Comparison of ENCODE assay signal across 11 cellular contexts in the genomic region with DNA sequence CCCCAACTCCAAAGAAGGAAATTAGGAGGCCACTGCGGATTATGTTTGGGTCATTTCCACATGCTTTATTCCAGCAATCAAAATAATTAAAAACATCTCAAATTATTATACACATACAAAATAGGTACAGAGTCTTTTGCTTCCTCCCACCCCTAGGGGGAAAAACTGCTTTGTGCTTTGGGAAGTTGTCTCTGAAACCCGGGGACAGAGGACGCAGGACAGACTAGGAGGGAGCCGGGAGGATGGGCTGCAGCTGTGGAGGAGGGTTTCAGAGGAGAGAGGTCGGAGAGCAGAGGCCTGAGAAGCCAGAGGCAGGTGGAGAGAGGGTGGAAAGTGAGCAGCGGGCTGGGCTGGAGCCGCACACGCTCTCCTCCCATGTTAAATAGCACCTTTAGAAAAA. TPM values are rescaled to one million over a fixed set of nuclear protein-coding genes. Genes with fewer than 3 reads are reported as not detected.
DNase-seq lines count a peak whose midpoint lies in the region; ATAC-seq and TF ChIP-seq lines count a peak whose summit lies in the region.
"Had no signal": no experiment of that assay in that cellular context is flagged by ENCODE, and none has a peak within 500 bp of the region (broad histone marks: within the 10 kb centered on the region; RNA-seq: fewer than 3 reads in every experiment).

No MANE protein-coding gene starts in this region.

- TF ChIP-seq EP300 in esophagus muscularis mucosa (IDR thresholded peaks at IDR 0.05), result no peak

- peak; percentile 71 for DNase-seq in GM23248
- DNase-seq in esophagus muscularis mucosa (ENCODE audit: extremely low spot score), result no peak
- no peak for DNase-seq in retinal pigment epithelial cell (ENCODE audit: low read depth)
- no peak for DNase-seq in COR-L47 (lab: John Stamatoyannopoulos, UW)
- no peak for DNase-seq in NCI-H1092 treated with DMSO at 0.1 percent for 48 hours (lab: John Stamatoyannopoulos, UW)
- DNase-seq in islet precursor cell, result no peak
- DNase-seq: activated CD4-positive, alpha-beta T cell treated with anti-CD3 and anti-CD28 coated beads for 48 hours had no signal

- TF ChIP-seq CTCF in OCI-LY1 (IDR thresholded peaks at IDR 0.05; ENCODE audit: low read length) (no peak), esophagus muscularis mucosa (IDR thresholded peaks at IDR 0.05) (peak in 1 of 3 experiments; percentile 12), retinal pigment epithelial cell (conservative IDR thresholded peaks at IDR 0.05; ENCODE audit: low read depth, low read length) (peak; percentile 29)

- in situ Hi-C loops in GM23248 (cut with MboI), result no loop called here

- H2AFZ ChIP-seq in GM23248 (no peak overlapping the region), OCI-LY1 (ENCODE audit: low read length) (no peak overlapping the region)

- ATAC-seq in GM18907 (IDR thresholded peaks at IDR 0.05; ENCODE audit: unreplicated experiment), result no peak

- H3K4me3 ChIP-seq in GM23248, result no peak overlapping the region
- H3K4me3 ChIP-seq in OCI-LY1 (ENCODE audit: low read depth, low read length, poor library complexity, severe bottlenecking), result no peak overlapping the region
- no peak overlapping the region for H3K4me3 ChIP-seq in esophagus muscularis mucosa
- H3K4me3 ChIP-seq in retinal pigment epithelial cell (ENCODE audit: low read length), result no peak overlapping the region

- H3K9ac ChIP-seq in GM23248, result peak overlapping the region; percentile 100
- no peak overlapping the region for H3K9ac ChIP-seq in OCI-LY1 (ENCODE audit: low read length)

- intact Hi-C loops in esophagus muscularis mucosa (cut with DNase I), result no loop called here

- 17 to 30% methylated on average over 8 of the region's 8 CpGs for WGBS in GM23248 (ENCODE audit: low coverage in 1 of 2, low lambda C conversion rate in 2 of 2, missing lambda C conversion rate in 2 of 2), 2 experiments
- 40% methylated on average over 8 of the region's 8 CpGs for WGBS in esophagus muscularis mucosa

- H3F3A ChIP-seq in GM23248 (ENCODE audit: insufficient read depth), result peaks cover 93% of the 10 kb centered on the region
- H3F3A ChIP-seq in OCI-LY1 (ENCODE audit: insufficient read depth, low read length), result no peaks in the 10 kb centered on the region

- no peaks in the 10 kb centered on the region for H3K79me2 ChIP-seq in GM23248 (ENCODE audit: insufficient read depth)
- H3K79me2 ChIP-seq in OCI-LY1 (ENCODE audit: insufficient read depth, low read length), result no peaks in the 10 kb centered on the region

- H3K9me2 ChIP-seq in GM23248 (ENCODE audit: insufficient read depth) (no peaks in the 10 kb centered on the region), OCI-LY1 (ENCODE audit: low read depth, low read length) (no peaks in the 10 kb centered on the region)

- H4K20me1 ChIP-seq in GM23248 (ENCODE audit: insufficient read depth) (no peaks in the 10 kb centered on the region), OCI-LY1 (ENCODE audit: insufficient read depth, low read length) (no peaks in the 10 kb centered on the region)

- TF ChIP-seq POLR2A in esophagus muscularis mucosa (IDR thresholded peaks at IDR 0.05; ENCODE audit: low read depth), result no peak

- H3K27ac ChIP-seq in GM23248 (peak overlapping the region; percentile 100), OCI-LY1 (ENCODE audit: low read depth, low read length, poor library complexity, severe bottlenecking) (no peak overlapping the region), esophagus muscularis mucosa (replicated peaks in 1 of 4) (peak overlapping the region; percentile 55 to 81 (median 77))

- H3K4me2 ChIP-seq in GM23248 (ENCODE audit: unreplicated experiment), result no peak overlapping the region
- peak overlapping the region; percentile 25; the same call in 1 of the 2 replicates for H3K4me2 ChIP-seq in OCI-LY1 (ENCODE audit: low read length)

- H3K4me1 ChIP-seq in GM23248 (ENCODE audit: insufficient read depth), result peaks cover 15% of the 10 kb centered on the region
- peaks cover 9% of the 10 kb centered on the region for H3K4me1 ChIP-seq in OCI-LY1 (ENCODE audit: insufficient read depth, low read length, severe bottlenecking)
- peaks cover 0 to 47% (median 34%) of the 10 kb centered on the region in 4 donors for H3K4me1 ChIP-seq in esophagus muscularis mucosa

- no peaks in the 10 kb centered on the region for H3K9me3 ChIP-seq in GM23248 (ENCODE audit: low read depth)
- H3K9me3 ChIP-seq in OCI-LY1 (ENCODE audit: low read length), result no peaks in the 10 kb centered on the region
- H3K9me3 ChIP-seq in esophagus muscularis mucosa, result no peaks in the 10 kb centered on the region

- H3K27me3 ChIP-seq in GM23248 (replicated peaks; ENCODE audit: insufficient read depth) (no peaks in the 10 kb centered on the region), OCI-LY1 (ENCODE audit: insufficient read depth, low read length) (0 out of 2 replicates have a peak, but pooled peaks cover 6% of the 10 kb centered on the region), esophagus muscularis mucosa (no peaks in the 10 kb centered on the region)

- peaks cover 29% of the 10 kb centered on the region for H3K36me3 ChIP-seq in GM23248 (ENCODE audit: low read depth)
- no peaks in the 10 kb centered on the region for H3K36me3 ChIP-seq in OCI-LY1 (ENCODE audit: insufficient read depth, low read length)
- peaks cover 26 to 41% (median 39%) of the 10 kb centered on the region in 4 donors for H3K36me3 ChIP-seq in esophagus muscularis mucosa

RNA-seq across cellular contexts. Expression of a gene that starts 17.4 kb away (rescaled TPM):
- total RNA-seq in GM23248 (2014; rRNA removed; shearing (Covaris generic)), result 6,472 and 7,860 TPM in 2 replicates
- 15,283 and 15,653 TPM in 2 replicates for polyA plus RNA-seq in GM23248 (2016; fragmentation: Nextera tagmentation; extraction: Ambion mirVana)
- 100 to 1,000 TPM in 1 of 4 donors, 10 to 100 TPM in 3; 20.7 to 123 (median 41.5) TPM for total RNA-seq in esophagus muscularis mucosa

RNA-seq across cellular contexts. Expression of a gene that starts 18.3 kb away (rescaled TPM):
- 1.6 TPM in 1 of 2 replicates, not detected in the other for total RNA-seq in GM23248 (2014; rRNA removed; shearing (Covaris generic))
- 1.4 and 1.8 TPM in 2 replicates for polyA plus RNA-seq in GM23248 (2016; fragmentation: Nextera tagmentation; extraction: Ambion mirVana)
- 100 to 1,000 TPM in 1 of 4 donors, 10 to 100 TPM in 3; 72.7 to 145 (median 82.8) TPM for total RNA-seq in esophagus muscularis mucosa
- total RNA-seq: glomerular endothelial cell, M059J had no signal

RNA-seq across cellular contexts. Expression of a gene that starts 33.6 kb away (rescaled TPM):
- 62.0 and 69.4 TPM in 2 replicates for total RNA-seq in GM23248 (2014; rRNA removed; shearing (Covaris generic))
- polyA plus RNA-seq in GM23248 (2016; fragmentation: Nextera tagmentation; extraction: Ambion mirVana), result 2.3 and 3.2 TPM in 2 replicates
- 10 to 100 TPM; 20.2 to 46.3 (median 37.5) TPM for total RNA-seq in esophagus muscularis mucosa

RNA-seq across cellular contexts. Expression of a gene that starts 54.1 kb away (rescaled TPM):
- total RNA-seq in GM23248 (2014; rRNA removed; shearing (Covaris generic)), result 3.0 and 4.4 TPM in 2 replicates
- 1.3 TPM in 2 replicates for polyA plus RNA-seq in GM23248 (2016; fragmentation: Nextera tagmentation; extraction: Ambion mirVana)
- total RNA-seq in esophagus muscularis mucosa, result 1 to 10 TPM in 3 of 4 donors, under 1 TPM in 1; 0.98 to 1.8 (median 1.5) TPM

Comparison
In these comparisons a context has a peak if more than half of its experiments do, and no peak if none do; other contexts are left out.
1. RNA of a gene that starts 17.4 kb away (total RNA-seq): 6,472 to 7,860 TPM in GM23248; 20.7 to 123 TPM in esophagus muscularis mucosa; every median in the first group is over 10 times any median in the second.
2. RNA of a gene that starts 18.3 kb away (total RNA-seq): 72.7 to 145 TPM in esophagus muscularis mucosa; 1.6 TPM in GM23248; every median in the first group is over 10 times any median in the second.